9 cellular contexts compared by ENCODE assay signal in the genomic region with DNA sequence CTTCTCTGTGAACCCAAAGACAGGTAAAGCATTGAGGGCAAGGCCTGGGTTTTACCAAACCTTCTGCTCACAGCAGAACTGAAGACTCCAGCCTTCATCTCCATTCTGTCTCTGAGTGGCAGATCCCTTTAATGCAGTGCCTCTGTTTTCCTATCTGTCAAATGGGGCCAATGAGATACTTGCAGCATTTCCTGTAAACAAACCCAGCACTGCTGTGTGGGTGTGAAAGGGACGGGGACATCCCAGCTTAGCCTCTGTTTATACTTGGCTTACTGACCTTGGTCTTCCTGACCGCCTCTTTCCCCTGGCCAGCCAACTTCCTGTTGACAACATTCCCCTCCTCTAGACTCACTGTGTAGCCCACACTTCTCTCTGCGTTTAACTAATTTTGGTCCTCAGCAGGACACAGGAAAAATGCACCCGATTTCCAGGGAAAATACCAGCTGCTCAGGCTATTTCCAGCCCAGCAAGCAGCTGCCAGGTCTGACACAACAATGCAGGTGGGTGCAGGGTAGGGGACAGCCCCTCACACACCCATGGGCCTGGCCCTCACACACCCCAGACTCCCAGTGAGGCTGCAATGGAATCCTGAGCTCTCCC.
DNase-seq lines count a peak whose midpoint lies in the region; ATAC-seq, FAIRE-seq and TF ChIP-seq lines count a peak whose summit lies in the region.
"Had no signal": no experiment of that assay in that cellular context is flagged by ENCODE, and none has a peak within 500 bp of the region (broad histone marks: within the 10 kb centered on the region; RNA-seq: fewer than 3 reads in every experiment).

No MANE protein-coding gene starts in this region.

- DNase-seq in NCI-H69 (lab: John Stamatoyannopoulos, UW) (peak; percentile 75), endothelial cell of umbilical vein (ENCODE audit: low read depth, low spot score) (peak; percentile 98), neural crest cell (ENCODE audit: low read depth, low spot score) (no peak), NCI-H1105 (lab: John Stamatoyannopoulos, UW) (no peak), NCI-H748 treated with DMSO at 0.1 percent for 48 hours (lab: John Stamatoyannopoulos, UW) (no peak), hypothalamus (lab: John Stamatoyannopoulos, UW) (no peak)
- DNase-seq: NCI-H187 treated with DMSO at 0.1 percent for 48 hours had no signal

- dilution Hi-C loops in endothelial cell of umbilical vein (cut with MboI; ENCODE audit: extremely low pct_ligation_motif_present, low sequenced_read_pairs), result no loop called here

- H4K20me1 ChIP-seq in BLaER1 treated with 17β-estradiol and CSF1 and Interleukin-3, amounts not matched to agents 10 nM and 100 nM, result no peaks in the 10 kb centered on the region
- H4K20me1 ChIP-seq in endothelial cell of umbilical vein (replicated peaks; ENCODE audit: control insufficient read depth, extremely low read depth, insufficient read depth, low read length), result no peaks in the 10 kb centered on the region

- no TSS peak for BruUV-seq in endothelial cell of umbilical vein (replicated peaks; lab: Mats Ljungman, UMichigan)

- no peaks in the 10 kb centered on the region for H3K9me1 ChIP-seq in endothelial cell of umbilical vein (replicated peaks; ENCODE audit: control insufficient read depth, extremely low read depth, insufficient read depth, low read length)

- ATAC-seq in HG02678 (IDR thresholded peaks at IDR 0.05; ENCODE audit: unreplicated experiment), result no peak

- no peaks in the 10 kb centered on the region for H3K36me3 ChIP-seq in BLaER1 treated with 17β-estradiol and CSF1 and Interleukin-3, amounts not matched to agents 10 nM and 100 nM
- no peaks in the 10 kb centered on the region for H3K36me3 ChIP-seq in endothelial cell of umbilical vein (ENCODE audit: control insufficient read depth in 2 of 2, extremely low read depth in 1 of 2, insufficient read depth in 2 of 2, low read length in 2 of 2)

- peak overlapping the region; percentile 97 for H3K27ac Mint-ChIP-seq in neural crest cell (ENCODE audit: unreplicated experiment)

- no peak for TF ChIP-seq CTCF in endothelial cell of umbilical vein (IDR thresholded peaks at IDR 0.05; ENCODE audit: extremely low read depth in 1 of 2, insufficient read depth in 1 of 2, low read depth in 1 of 2, low read length in 2 of 2)
- no peak for TF ChIP-seq CTCF in neural crest cell (conservative IDR thresholded peaks at IDR 0.05)

- H3K4me1 ChIP-seq in BLaER1 treated with 17β-estradiol and CSF1 and Interleukin-3, amounts not matched to agents 10 nM and 100 nM, result peaks cover 17 to 33% (median 26%) of the 10 kb centered on the region in 10 experiments
- peaks cover 38% of the 10 kb centered on the region for H3K4me1 ChIP-seq in endothelial cell of umbilical vein (ENCODE audit: control insufficient read depth, extremely low read depth, insufficient read depth, low read length)

- H3K9ac ChIP-seq in BLaER1 treated with 17β-estradiol and CSF1 and Interleukin-3, amounts not matched to agents 10 nM and 100 nM, result peak overlapping the region in 2 of 11 experiments; percentile 25 to 35; a peak in 1 of 22 replicates
- H3K9ac ChIP-seq in endothelial cell of umbilical vein (replicated peaks; ENCODE audit: extremely low read depth, insufficient read depth, low read length), result peak overlapping the region; percentile 22

- CTCF ChIA-PET in endothelial cell of umbilical vein (lab: Charles Lee), result interaction anchor here (0.8 to 1.7 kb wide), 4 partner anchors 102 to 188 kb away, joined by 3 to 5 read pairs (median 4); partner anchors contain the start of gene DAPK2

- no peak overlapping the region for H3K4me3 ChIP-seq in BLaER1 treated with 17β-estradiol and CSF1 and Interleukin-3, amounts not matched to agents 10 nM and 100 nM
- no peak overlapping the region for H3K4me3 ChIP-seq in endothelial cell of umbilical vein (replicated peaks in 1 of 3; ENCODE audit: insufficient read depth in 1 of 3, low read depth in 1 of 3, low read length in 3 of 3)

- no peaks in the 10 kb centered on the region for H3K9me3 Mint-ChIP-seq in neural crest cell

- TF ChIP-seq POLR2A in endothelial cell of umbilical vein (IDR thresholded peaks at IDR 0.05; ENCODE audit: low read depth, low read length), result no peak

- peak overlapping the region; percentile 65 to 95 (median 80); a peak in 20 of 22 replicates for H3K4me2 ChIP-seq in BLaER1 treated with 17β-estradiol and CSF1 and Interleukin-3, amounts not matched to agents 10 nM and 100 nM
- H3K4me2 ChIP-seq in endothelial cell of umbilical vein (ENCODE audit: insufficient read depth, low read length), result peak overlapping the region; percentile 26

- FAIRE-seq in endothelial cell of umbilical vein (lab: Jason Lieb, UNC), result peak; percentile 100

- peak overlapping the region; percentile 22 for H2AFZ ChIP-seq in endothelial cell of umbilical vein (ENCODE audit: low read depth, low read length)

- intact Hi-C loops in endothelial cell of umbilical vein (cut with micrococcal nuclease), result loop anchor here (1.0 to 5.0 kb wide), 5 partner anchors 23 to 97 kb away; no protein-coding TSS in a partner anchor

- peak overlapping the region in 4 of 11 experiments; percentile 33 to 60 (median 47); a peak in 8 of 22 replicates for H3K27ac ChIP-seq in BLaER1 treated with 17β-estradiol and CSF1 and Interleukin-3, amounts not matched to agents 10 nM and 100 nM
- peak overlapping the region; percentile 73 for H3K27ac ChIP-seq in endothelial cell of umbilical vein (ENCODE audit: insufficient read depth, low read depth, low read length)

- no peaks in the 10 kb centered on the region for H3K79me2 ChIP-seq in endothelial cell of umbilical vein (ENCODE audit: control insufficient read depth, insufficient read depth, low read length)

- POLR2A ChIA-PET in endothelial cell of umbilical vein (lab: Charles Lee), result no interaction called here

- H3K4me1 Mint-ChIP-seq in neural crest cell, result peaks cover 8% of the 10 kb centered on the region

- H3K27me3 ChIP-seq in BLaER1 treated with 17β-estradiol and CSF1 and Interleukin-3, amounts not matched to agents 10 nM and 100 nM, result no peaks in the 10 kb centered on the region
- H3K27me3 ChIP-seq in endothelial cell of umbilical vein (ENCODE audit: control insufficient read depth in 2 of 2, insufficient read depth in 2 of 2, low read length in 2 of 2), result no peaks in the 10 kb centered on the region

- no peak overlapping the region for H3K4me3 Mint-ChIP-seq in neural crest cell

- no peaks in the 10 kb centered on the region for H3K9me3 ChIP-seq in BLaER1 treated with 17β-estradiol and CSF1 and Interleukin-3, amounts not matched to agents 10 nM and 100 nM (replicated peaks in 1 of 11)
- no peaks in the 10 kb centered on the region for H3K9me3 ChIP-seq in endothelial cell of umbilical vein (replicated peaks; ENCODE audit: control insufficient read depth, insufficient read depth, low read length)

- no peaks in the 10 kb centered on the region for H3K36me3 Mint-ChIP-seq in neural crest cell (ENCODE audit: low read depth)

- no peaks in the 10 kb centered on the region for H3K27me3 Mint-ChIP-seq in neural crest cell (ENCODE audit: low read depth)

TF ChIP-seq in endothelial cell of umbilical vein, 7 proteins besides CTCF, POLR2A, EP300 and RAD21:
- TF ChIP-seq POLR2AphosphoS5 (IDR thresholded peaks at IDR 0.05; ENCODE audit: insufficient read depth, low read depth, low read length), result peak; percentile 91
- TF ChIP-seq, protein P1, sequence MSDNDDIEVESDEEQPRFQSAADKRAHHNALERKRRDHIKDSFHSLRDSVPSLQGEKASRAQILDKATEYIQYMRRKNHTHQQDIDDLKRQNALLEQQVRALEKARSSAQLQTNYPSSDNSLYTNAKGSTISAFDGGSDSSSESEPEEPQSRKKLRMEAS (IDR thresholded peaks at IDR 0.05; ENCODE audit: insufficient read depth, insufficient read length), result no peak
- TF ChIP-seq GATA2 (IDR thresholded peaks at IDR 0.05; ENCODE audit: insufficient read depth, insufficient read length, low read depth, low read length), result no peak
- TF ChIP-seq FOS (IDR thresholded peaks at IDR 0.05; ENCODE audit: borderline replicate concordance, insufficient read depth, low read length), result peak; percentile 76
- TF ChIP-seq EZH2 (IDR thresholded peaks at IDR 0.05; ENCODE audit: borderline replicate concordance, low read depth, low read length, severe bottlenecking), result no peak
- peak; percentile 38 for TF ChIP-seq MYC (IDR thresholded peaks at IDR 0.05; ENCODE audit: low read depth, low read length)
- peak; percentile 69 for TF ChIP-seq JUN (IDR thresholded peaks at IDR 0.05; ENCODE audit: borderline replicate concordance, insufficient read depth, insufficient read length, low read depth)

Comparison
In these comparisons a context has a peak if more than half of its experiments do, and no peak if none do; other contexts are left out.
1. DNase-seq: peak in NCI-H69 (single experiment) and endothelial cell of umbilical vein (single experiment); none in neural crest cell (single experiment), NCI-H1105 (single experiment), NCI-H748 treated with DMSO at 0.1 percent for 48 hours (single experiment) and hypothalamus (0 of 51).